1 cellular context compared by ENCODE assay signal in the genomic region with DNA sequence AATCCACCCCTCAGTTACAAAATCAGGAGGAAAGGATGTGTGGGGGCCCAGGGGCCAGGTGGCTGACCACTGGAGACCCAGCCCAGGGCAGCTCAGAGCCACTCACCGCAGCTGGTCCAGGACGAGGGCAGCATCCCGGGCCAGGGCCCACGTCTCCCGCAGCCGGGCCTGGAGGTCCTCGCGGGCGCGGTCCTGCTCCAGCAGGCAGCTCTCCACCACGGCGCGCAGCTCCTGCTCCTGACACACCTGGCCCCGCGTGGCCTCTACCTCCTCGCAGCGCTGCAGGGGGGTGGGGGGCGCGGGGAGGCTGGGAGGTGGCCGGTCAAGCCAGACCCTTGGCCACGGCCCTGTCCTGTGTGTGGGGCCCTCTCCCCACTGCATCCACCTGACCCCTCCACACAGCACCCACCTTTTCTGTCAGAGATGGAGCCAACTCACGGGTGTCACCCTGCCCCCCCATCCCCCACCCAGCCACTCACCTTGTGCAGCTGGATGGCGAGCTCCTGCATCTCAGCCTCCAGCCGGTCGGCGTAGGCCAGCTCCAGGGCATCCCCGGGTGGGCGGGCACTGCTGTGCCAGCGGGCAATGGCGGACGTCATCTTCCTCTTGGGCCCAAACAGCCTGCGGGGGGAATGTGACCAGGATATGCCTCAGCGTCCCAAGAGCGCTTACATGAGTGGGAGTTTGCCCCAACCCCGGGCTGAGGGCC.
TF ChIP-seq lines count a peak whose summit lies in the region.

No MANE protein-coding gene starts in this region.

TF ChIP-seq in K562, 482 proteins besides CTCF, POLR2A, EP300 and RAD21:
- peak; percentile 61 for TF ChIP-seq POLR2G (IDR thresholded peaks at IDR 0.05; ENCODE audit: low read depth, low read length)
- TF ChIP-seq, protein P1, sequence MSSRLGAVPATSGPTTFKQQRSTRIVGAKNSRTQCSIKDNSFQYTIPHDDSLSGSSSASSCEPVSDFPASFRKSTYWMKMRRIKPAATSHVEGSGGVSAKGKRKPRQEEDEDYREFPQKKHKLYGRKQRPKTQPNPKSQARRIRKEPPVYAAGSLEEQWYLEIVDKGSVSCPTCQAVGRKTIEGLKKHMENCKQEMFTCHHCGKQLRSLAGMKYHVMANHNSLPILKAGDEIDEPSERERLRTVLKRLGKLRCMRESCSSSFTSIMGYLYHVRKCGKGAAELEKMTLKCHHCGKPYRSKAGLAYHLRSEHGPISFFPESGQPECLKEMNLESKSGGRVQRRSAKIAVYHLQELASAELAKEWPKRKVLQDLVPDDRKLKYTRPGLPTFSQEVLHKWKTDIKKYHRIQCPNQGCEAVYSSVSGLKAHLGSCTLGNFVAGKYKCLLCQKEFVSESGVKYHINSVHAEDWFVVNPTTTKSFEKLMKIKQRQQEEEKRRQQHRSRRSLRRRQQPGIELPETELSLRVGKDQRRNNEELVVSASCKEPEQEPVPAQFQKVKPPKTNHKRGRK (tag; IDR thresholded peaks at IDR 0.05) = no peak
- no peak for TF ChIP-seq HOXB6 (CRISPR knock-in tag; IDR thresholded peaks at IDR 0.05; ENCODE audit: borderline replicate concordance)
- no peak for TF ChIP-seq HDAC1 (IDR thresholded peaks at IDR 0.05)
